ENCODE assay signal across 23 cellular contexts in the genomic region with DNA sequence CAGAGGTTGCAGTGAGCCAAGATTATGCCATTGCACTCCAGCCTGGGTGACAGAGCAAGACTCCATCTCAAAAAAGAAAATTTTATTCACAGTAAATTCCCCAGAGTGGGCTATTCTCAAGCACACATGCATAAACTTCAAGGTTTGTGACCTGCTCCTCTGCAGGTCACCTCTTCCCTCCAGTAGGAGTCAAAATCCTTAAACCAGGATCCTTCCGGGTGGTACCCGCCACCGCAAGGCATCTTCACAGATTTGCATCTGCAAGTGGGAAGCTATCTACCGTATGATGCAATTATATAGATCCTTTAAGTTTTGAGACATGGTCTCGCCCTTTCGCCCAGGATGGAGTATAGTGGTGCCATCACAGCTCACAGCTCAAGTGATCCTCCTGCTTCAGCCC. TPM values are rescaled to one million over a fixed set of nuclear protein-coding genes. Genes with fewer than 3 reads are reported as not detected.
DNase-seq lines count a peak whose midpoint lies in the region; ATAC-seq and TF ChIP-seq lines count a peak whose summit lies in the region.
"Had no signal": no experiment of that assay in that cellular context is flagged by ENCODE, and none has a peak within 500 bp of the region (broad histone marks: within the 10 kb centered on the region; RNA-seq: fewer than 3 reads in every experiment).

No MANE protein-coding gene starts in this region.

- POLR2A ChIA-PET in PC-9 (lab: Charles Lee; ENCODE audit: unreplicated experiment) = interaction anchor here (0.7 kb wide), 1 partner anchor 29 kb away, joined by 12 read pairs; no protein-coding TSS in a partner anchor

- H3K4me1 ChIP-seq in PC-9 (replicated peaks; ENCODE audit: insufficient read depth) (peaks cover 84% of the 10 kb centered on the region), stomach (peaks cover 52 to 77% (median 68%) of the 10 kb centered on the region in 4 donors)

- H3F3A ChIP-seq in PC-9 (ENCODE audit: insufficient read depth, low read depth) = peaks cover 85% of the 10 kb centered on the region

- H3K9me3 Mint-ChIP-seq in activated T-cell treated with anti-CD3 and anti-CD28 coated beads, Interleukin-2, amount 50 U/mL, for 72 hours = no peaks in the 10 kb centered on the region
- H3K9me3 Mint-ChIP-seq: activated T-helper 1 cell treated with anti-CD3 and anti-CD28 coated beads, Interleukin-12 subunit alpha, Interleukin-12 subunit beta, Interleukin-2, Interleukin-4 antibody, amounts not matched to agents 30 ng/mL and 10 ng/mL and 1 ng/mL, durations not matched to agents 14 hours and 24 hours and 36 hours; memory B cell; nephron progenitor cell had no signal

- H3K27ac ChIP-seq in PC-9 = peak overlapping the region; percentile 98; the same call in 1 of the 2 replicates
- H3K27ac ChIP-seq in epithelial cell of prostate = peak overlapping the region; percentile 91
- peak overlapping the region in 4 of 5 donors; percentile 52 to 97 (median 66) for H3K27ac ChIP-seq in stomach
- H3K27ac ChIP-seq: SJCRH30 had no signal

- CTCF ChIA-PET in PC-9 (lab: Charles Lee) = no interaction called here

- peaks cover 56% of the 10 kb centered on the region for H3K4me1 Mint-ChIP-seq in activated T-cell treated with anti-CD3 and anti-CD28 coated beads, Interleukin-2, amount 50 U/mL, for 72 hours (ENCODE audit: low read depth)

- DNase-seq in activated T-cell treated with anti-CD3 and anti-CD28 coated beads, Interleukin-2, amount 50 U/mL, for 72 hours = no peak
- no peak for DNase-seq in activated T-cell treated with anti-CD3 and anti-CD28 coated beads, Interleukin-2, amount 50 U/mL, for 48 hours
- DNase-seq in PC-9 (no peak), epithelial cell of prostate (ENCODE audit: low read depth, low spot score) (no peak), stomach (no peak), DMS79 (lab: John Stamatoyannopoulos, UW) (no peak), cortex of kidney (lab: John Stamatoyannopoulos, UW) (no peak), middle frontal gyrus (ENCODE audit: extremely low spot score, low spot score) (no peak)
- DNase-seq: activated CD4-positive, alpha-beta T cell treated with anti-CD3 and anti-CD28 coated beads for 48 hours; amniotic stem cell; central memory CD4-positive, alpha-beta T cell; effector memory CD4-positive, alpha-beta T cell; islet precursor cell; KBM-7; NCI-H1092 treated with DMSO at 0.1 percent for 48 hours; NCI-H2107; NCI-H524 treated with DMSO at 0.1 percent for 48 hours; nephron progenitor cell; T1000 had no signal

- TF ChIP-seq POLR2A in stomach (IDR thresholded peaks at IDR 0.05) = no peak

- H3K4me3 ChIP-seq in PC-9 = no peak overlapping the region
- H3K4me3 ChIP-seq in stomach = no peak overlapping the region
- H3K4me3 ChIP-seq: SJCRH30 had no signal

- BruUV-seq in PC-9 (replicated peaks; lab: Mats Ljungman, UMichigan) = no TSS peak

- H3K79me2 ChIP-seq in PC-9 (ENCODE audit: low read depth) = peaks cover 28% of the 10 kb centered on the region

- intact Hi-C loops in PC-9 (cut with micrococcal nuclease; ENCODE audit: unreplicated experiment) (loop anchor here (5.0 to 10.0 kb wide), 3 partner anchors 37 to 430 kb away; a partner anchor contains a TSS), stomach (cut with DNase I; ENCODE audit: low total_unique reads) (no loop called here)

- H3K9me3 ChIP-seq in PC-9 (ENCODE audit: insufficient read depth, low read depth) (no peaks in the 10 kb centered on the region), stomach (no peaks in the 10 kb centered on the region)
- H3K9me3 ChIP-seq: SJCRH30 had no signal

- H3K36me3 ChIP-seq in PC-9 (ENCODE audit: low read depth) = peaks cover 26% of the 10 kb centered on the region
- peaks cover 47 to 59% (median 57%) of the 10 kb centered on the region in 4 donors for H3K36me3 ChIP-seq in stomach

- H3K36me3 Mint-ChIP-seq in activated T-cell treated with anti-CD3 and anti-CD28 coated beads, Interleukin-2, amount 50 U/mL, for 72 hours (ENCODE audit: insufficient read depth in 2 of 2) = peaks cover 8 to 35% of the 10 kb centered on the region in 2 donors

- 93 to 97% (median 95%) methylated on average over 6 of the region's 6 CpGs for WGBS in stomach, 5 donors

- peak overlapping the region; percentile 48 for H3K27ac Mint-ChIP-seq in activated T-cell treated with anti-CD3 and anti-CD28 coated beads, Interleukin-2, amount 50 U/mL, for 72 hours
- H3K27ac Mint-ChIP-seq: memory B cell had no signal

- no peaks in the 10 kb centered on the region for H4K20me1 ChIP-seq in PC-9 (ENCODE audit: insufficient read depth)

- ATAC-seq in activated T-cell treated with anti-CD3 and anti-CD28 coated beads, Interleukin-2, amount 50 U/mL, for 72 hours (replicated peaks in 1 of 2) = no peak

- TF ChIP-seq CTCF in PC-9 (conservative IDR thresholded peaks at IDR 0.05) = no peak
- no peak for TF ChIP-seq CTCF in stomach (IDR thresholded peaks at IDR 0.05)

- H3K9me2 ChIP-seq in PC-9 (ENCODE audit: insufficient read depth) = no peaks in the 10 kb centered on the region

- no peak overlapping the region for H2AFZ ChIP-seq in PC-9

- no peak overlapping the region for H3K4me2 ChIP-seq in PC-9

- TF ChIP-seq EP300 in stomach (IDR thresholded peaks at IDR 0.05) = no peak

- H3K4me3 Mint-ChIP-seq in activated T-cell treated with anti-CD3 and anti-CD28 coated beads, Interleukin-2, amount 50 U/mL, for 72 hours = no peak overlapping the region
- H3K4me3 Mint-ChIP-seq: activated T-helper 1 cell treated with anti-CD3 and anti-CD28 coated beads, Interleukin-12 subunit alpha, Interleukin-12 subunit beta, Interleukin-2, Interleukin-4 antibody, amounts not matched to agents 30 ng/mL and 10 ng/mL and 1 ng/mL, durations not matched to agents 14 hours and 24 hours and 36 hours; memory B cell; nephron progenitor cell had no signal

- no peaks in the 10 kb centered on the region for H3K27me3 Mint-ChIP-seq in activated T-cell treated with anti-CD3 and anti-CD28 coated beads, Interleukin-2, amount 50 U/mL, for 72 hours (ENCODE audit: low read depth)
- H3K27me3 Mint-ChIP-seq: memory B cell had no signal

- H3K27me3 ChIP-seq in PC-9 (ENCODE audit: insufficient read depth, low read depth) (no peaks in the 10 kb centered on the region), stomach (no peaks in the 10 kb centered on the region)
- H3K27me3 ChIP-seq: SJCRH30 had no signal

RNA-seq across cellular contexts. Expression of a gene that starts 3.0 kb away (rescaled TPM):
- total RNA-seq in activated T-cell treated with anti-CD3 and anti-CD28 coated beads, Interleukin-2, amount 50 U/mL, for 72 hours = 100 to 1,000 TPM; 183 to 210 TPM
- 142 and 143 TPM in 2 replicates for total RNA-seq in PC-9 (2021)
- 100 to 1,000 TPM in 2 of 5 donors, 10 to 100 TPM in 3; 32.9 to 720 (median 94.6) TPM for total RNA-seq in stomach
- 100 to 1,000 TPM; 161 to 270 (median 228) TPM for polyA plus RNA-seq in stomach

RNA-seq across cellular contexts. Expression of a gene that starts 15.2 kb away (rescaled TPM):
- total RNA-seq in activated T-cell treated with anti-CD3 and anti-CD28 coated beads, Interleukin-2, amount 50 U/mL, for 72 hours = 100 to 1,000 TPM; 427 to 457 TPM
- total RNA-seq in PC-9 (2021) (368 and 443 TPM in 2 replicates), stomach (100 to 1,000 TPM; 148 to 242 (median 169) TPM)
- polyA plus RNA-seq in stomach = 100 to 1,000 TPM; 111 to 151 (median 114) TPM

RNA-seq across cellular contexts. Expression of a gene that starts 21.8 kb away (rescaled TPM):
- total RNA-seq in activated T-cell treated with anti-CD3 and anti-CD28 coated beads, Interleukin-2, amount 50 U/mL, for 72 hours = 1 to 10 TPM; 2.3 to 4.1 TPM
- total RNA-seq in PC-9 (2021) (1.0 and 2.2 TPM in 2 replicates), stomach (1,000 to 10,000 TPM in 1 of 5 donors, 100 to 1,000 TPM in 3, 10 to 100 TPM in 1; 32.1 to 1,765 (median 113) TPM)
- polyA plus RNA-seq in stomach = 100 to 1,000 TPM in 1 of 3 donors, 10 to 100 TPM in 2; 23.5 to 627 (median 80.1) TPM
- total RNA-seq: renal cortical epithelial cell had no signal

RNA-seq across cellular contexts. Expression of a gene that starts 43.5 kb away (rescaled TPM):
- 100 to 1,000 TPM; 122 to 151 TPM for total RNA-seq in activated T-cell treated with anti-CD3 and anti-CD28 coated beads, Interleukin-2, amount 50 U/mL, for 72 hours
- total RNA-seq in PC-9 (2021) (10.3 and 14.6 TPM in 2 replicates), stomach (1 to 10 TPM in 4 of 5 donors, not detected in 1; 1.8 to 9.2 (median 3.4) TPM)
- 10 to 100 TPM in 1 of 3 donors, 1 to 10 TPM in 2; 6.9 to 10.0 (median 9.3) TPM for polyA plus RNA-seq in stomach

RNA-seq across cellular contexts. Expression of a gene that starts 45.6 kb away (rescaled TPM):
- total RNA-seq in activated T-cell treated with anti-CD3 and anti-CD28 coated beads, Interleukin-2, amount 50 U/mL, for 72 hours = not detected
- total RNA-seq in PC-9 (2021) = not detected in 2 replicates
- not detected for total RNA-seq in stomach
- polyA plus RNA-seq in stomach = 100 to 1,000 TPM in 1 of 3 donors, 1 to 10 TPM in 2; 3.6 to 980 (median 4.6) TPM
- total RNA-seq: activated T-helper 1 cell treated with anti-CD3 and anti-CD28 coated beads, Interleukin-12 subunit alpha, Interleukin-12 subunit beta, Interleukin-2, Interleukin-4 antibody, amounts not matched to agents 30 ng/mL and 10 ng/mL and 1 ng/mL, durations not matched to agents 14 hours and 24 hours and 36 hours; renal cortical epithelial cell; SJCRH30 had no signal

Comparison
In these comparisons a context has a peak if more than half of its experiments do, and no peak if none do; other contexts are left out.
1. RNA of a gene that starts 21.8 kb away (total RNA-seq): 32.1 to 1,765 TPM in stomach; 2.3 to 4.1 TPM in activated T-cell treated with anti-CD3 and anti-CD28 coated beads, Interleukin-2, amount 50 U/mL, for 72 hours and 1.0 to 2.2 TPM in PC-9; every median in the first group is over 4 times any median in the second.
2. Peak in every context shown above with its lines, with median percentiles within 50 percentile points of each other: H3K27ac ChIP-seq.